17 cellular contexts compared by ENCODE assay signal in genomic region chr16:46591257-46591656, GRCh38. TPM values are rescaled to one million over a fixed set of nuclear protein-coding genes. Genes with fewer than 3 reads are reported as not detected.
A peak's percentile ranks its signal among the peaks of the same experiment; 100 is the strongest.
DNase-seq lines count a peak whose midpoint lies in the region; ATAC-seq, FAIRE-seq and TF ChIP-seq lines count a peak whose summit lies in the region.
"Had no signal": no experiment of that assay in that cellular context is flagged by ENCODE, and none has a peak within 500 bp of the region (broad histone marks: within the 10 kb centered on the region; RNA-seq: fewer than 3 reads in every experiment).

No MANE protein-coding gene starts in this region.

- TF ChIP-seq CTCF in HepG2 (CRISPR knock-in tag; IDR thresholded peaks at IDR 0.05) (no peak), right lobe of liver (IDR thresholded peaks at IDR 0.05) (no peak), K562 (IDR thresholded peaks at IDR 0.05 in 2 of 3, conservative IDR thresholded peaks at IDR 0.05 in 1 of 3; ENCODE audit: insufficient read depth in 2 of 3, low read depth in 1 of 3, low read length in 3 of 3) (no peak), endothelial cell (IDR thresholded peaks at IDR 0.05; ENCODE audit: unreplicated experiment) (no peak)

- POLR2A ChIA-PET in HepG2 (lab: Yijun Ruan, JAX) = no interaction called here
- POLR2A ChIA-PET in K562 (lab: Yijun Ruan, JAX) = no interaction called here

- intact Hi-C loops in HepG2 (cut with micrococcal nuclease; ENCODE audit: unreplicated experiment) = no loop called here
- intact Hi-C loops in right lobe of liver (cut with DNase I) = no loop called here
- intact Hi-C loops in K562 (cut with micrococcal nuclease) = no loop called here

- H3K27me3 ChIP-seq in HepG2 (ENCODE audit: control insufficient read depth in 1 of 2, insufficient read depth in 2 of 2, low read length in 2 of 2) (no peaks in the 10 kb centered on the region), right lobe of liver (no peaks in the 10 kb centered on the region), K562 (ENCODE audit: control insufficient read depth in 2 of 2, insufficient read depth in 2 of 2, low read length in 2 of 2) (no peaks in the 10 kb centered on the region)

- CTCF ChIA-PET in HepG2 (lab: Yijun Ruan, JAX; ENCODE audit: low intra/inter-chr PET ratio, low total read pairs) = no interaction called here
- CTCF ChIA-PET in K562 (lab: Yijun Ruan, JAX; ENCODE audit: low intra/inter-chr PET ratio) = no interaction called here

- in situ Hi-C loops in HepG2 (cut with HindIII; ENCODE audit: extremely low pct_ligation_motif_present, low pct_unique_long_range_greater_than_20kb) (no loop called here), K562 (cut with MboI) (no loop called here)

- WGBS in HepG2 (ENCODE audit: low lambda C conversion rate) = 98% methylated on average over 1 of the region's 1 CpG
- WGBS in right lobe of liver (ENCODE audit: insufficient coverage, low coverage, low lambda C conversion rate, missing lambda C conversion rate) = 83% methylated on average over 1 of the region's 1 CpG
- WGBS in K562 (ENCODE audit: insufficient coverage, low coverage, missing lambda C conversion rate) = no CpG with 5 or more reads among the region's 1 CpG

- no peaks in the 10 kb centered on the region for H3K27me3 Mint-ChIP-seq in natural killer cell treated with Interleukin-12 subunit alpha and Interleukin-12 subunit beta and Interleukin-15 and Interleukin-18, amount 100 ng/mL, for 72 hours
- no peaks in the 10 kb centered on the region for H3K27me3 Mint-ChIP-seq in endothelial cell (ENCODE audit: unreplicated experiment)
- H3K27me3 Mint-ChIP-seq: CD4-positive, alpha-beta memory T cell had no signal

- peaks cover 4 to 29% of the 10 kb centered on the region in 2 experiments; a peak in 4 of 5 replicates for H3K36me3 ChIP-seq in HepG2 (replicated peaks in 1 of 2; ENCODE audit: control insufficient read depth in 1 of 2, insufficient read depth in 2 of 2, low read length in 2 of 2)
- no peaks in the 10 kb centered on the region for H3K36me3 ChIP-seq in right lobe of liver
- H3K36me3 ChIP-seq in K562 (ENCODE audit: control insufficient read depth, insufficient read depth, low read length) = peaks cover 36% of the 10 kb centered on the region

- no peak overlapping the region for H3K4me2 ChIP-seq in HepG2 (ENCODE audit: low read depth, low read length)
- no peak overlapping the region for H3K4me2 ChIP-seq in K562 (ENCODE audit: insufficient read depth, low read length)

- H3K27ac Mint-ChIP-seq in natural killer cell treated with Interleukin-12 subunit alpha and Interleukin-12 subunit beta and Interleukin-15 and Interleukin-18, amount 100 ng/mL, for 72 hours = no peak overlapping the region
- no peak overlapping the region for H3K27ac Mint-ChIP-seq in endothelial cell (ENCODE audit: unreplicated experiment)
- H3K27ac Mint-ChIP-seq: CD4-positive, alpha-beta memory T cell; H9 had no signal

- TF ChIP-seq POLR2A in HepG2 (IDR thresholded peaks at IDR 0.05; ENCODE audit: insufficient read depth in 1 of 2, low read depth in 2 of 2, low read length in 2 of 2) = no peak
- TF ChIP-seq POLR2A in right lobe of liver (IDR thresholded peaks at IDR 0.05) = no peak
- no peak for TF ChIP-seq POLR2A in K562 (conservative IDR thresholded peaks at IDR 0.05)
- no peak for TF ChIP-seq POLR2A in erythroblast (IDR thresholded peaks at IDR 0.05; ENCODE audit: low read length)

- no peak overlapping the region for H3K9ac ChIP-seq in HepG2 (ENCODE audit: insufficient read depth, low read depth, low read length)
- H3K9ac ChIP-seq in K562 (ENCODE audit: insufficient read depth in 1 of 2, low read depth in 2 of 2, low read length in 2 of 2) = no peak overlapping the region
- H3K9ac ChIP-seq: GM23248 had no signal

- DNase-seq in HepG2 (ENCODE audit: low spot score) (no peak), right lobe of liver (no peak), K562 (ENCODE audit: extremely low read depth in 1 of 4, low spot score in 3 of 4) (no peak), erythroblast (lab: John Stamatoyannopoulos, UW) (peak; percentile 7 to 14), endothelial cell (ENCODE audit: low spot score) (no peak)
- no peak for DNase-seq in natural killer cell treated with Interleukin-12 subunit alpha and Interleukin-12 subunit beta and Interleukin-15 and Interleukin-18, amount 100 ng/mL, for 72 hours (ENCODE audit: low spot score)
- DNase-seq: 8988T; C1 segment of cervical spinal cord; CD4-positive, alpha-beta memory T cell; COR-L47; DMS153; DND-41; GM23248; H9 had no signal

- FAIRE-seq in HepG2 (lab: Jason Lieb, UNC) (no peak), K562 (lab: Jason Lieb, UNC) (peak; percentile 19)
- FAIRE-seq: GM12892 had no signal

- H3K9me3 Mint-ChIP-seq in natural killer cell treated with Interleukin-12 subunit alpha and Interleukin-12 subunit beta and Interleukin-15 and Interleukin-18, amount 100 ng/mL, for 72 hours = peaks cover 6% of the 10 kb centered on the region
- peaks cover under 1% of the 10 kb centered on the region for H3K9me3 Mint-ChIP-seq in endothelial cell (ENCODE audit: unreplicated experiment)

- H3K4me1 ChIP-seq in HepG2 (ENCODE audit: insufficient read depth, low read length) (no peaks in the 10 kb centered on the region), right lobe of liver (no peaks in the 10 kb centered on the region), K562 (replicated peaks in 1 of 2; ENCODE audit: control insufficient read depth in 2 of 2, insufficient read depth in 2 of 2, low read length in 2 of 2) (no peaks in the 10 kb centered on the region)

- no TSS peak for BruUV-seq in HepG2 (replicated peaks; lab: Mats Ljungman, UMichigan)
- no TSS peak for BruUV-seq in K562 (replicated peaks; lab: Mats Ljungman, UMichigan)

- ATAC-seq in HepG2 (no peak), right lobe of liver (no peak), K562 (no peak), GM21786 (IDR thresholded peaks at IDR 0.05; ENCODE audit: unreplicated experiment) (no peak)
- no peak for ATAC-seq in natural killer cell treated with Interleukin-12 subunit alpha and Interleukin-12 subunit beta and Interleukin-15 and Interleukin-18, amount 100 ng/mL, for 72 hours
- ATAC-seq: HCT116 had no signal

- H3K9me3 ChIP-seq in HepG2 (ENCODE audit: low read length) = peaks cover 9% of the 10 kb centered on the region
- H3K9me3 ChIP-seq in right lobe of liver = no peaks in the 10 kb centered on the region
- H3K9me3 ChIP-seq in K562 (replicated peaks; ENCODE audit: control insufficient read depth, insufficient read depth, low read depth, low read length) = no peaks in the 10 kb centered on the region

- no peak overlapping the region for H3K4me3 Mint-ChIP-seq in natural killer cell treated with Interleukin-12 subunit alpha and Interleukin-12 subunit beta and Interleukin-15 and Interleukin-18, amount 100 ng/mL, for 72 hours
- no peak overlapping the region for H3K4me3 Mint-ChIP-seq in endothelial cell (ENCODE audit: unreplicated experiment)
- H3K4me3 Mint-ChIP-seq: CD4-positive, alpha-beta memory T cell; H9 had no signal

- no peaks in the 10 kb centered on the region for H3K9me1 ChIP-seq in K562 (ENCODE audit: control insufficient read depth, insufficient read depth, low read length)

- H4K20me1 ChIP-seq in HepG2 (ENCODE audit: insufficient read depth, low read length) (no peaks in the 10 kb centered on the region), K562 (replicated peaks; ENCODE audit: control insufficient read depth, insufficient read depth, low read length) (no peaks in the 10 kb centered on the region)

- no peak overlapping the region for H2AFZ ChIP-seq in HepG2 (ENCODE audit: low read length)
- no peak overlapping the region for H2AFZ ChIP-seq in K562 (ENCODE audit: low read depth, low read length)
- H2AFZ ChIP-seq: GM23248 had no signal

- no peaks in the 10 kb centered on the region for H3K4me1 Mint-ChIP-seq in natural killer cell treated with Interleukin-12 subunit alpha and Interleukin-12 subunit beta and Interleukin-15 and Interleukin-18, amount 100 ng/mL, for 72 hours (ENCODE audit: low read depth in 2 of 2)
- H3K4me1 Mint-ChIP-seq in endothelial cell (ENCODE audit: unreplicated experiment) = no peaks in the 10 kb centered on the region
- H3K4me1 Mint-ChIP-seq: CD4-positive, alpha-beta memory T cell; H9 had no signal

- TF ChIP-seq EP300 in HepG2 (IDR thresholded peaks at IDR 0.05; ENCODE audit: low read depth in 2 of 2, low read length in 2 of 2) (no peak), HepG2 (CRISPR knock-in tag; IDR thresholded peaks at IDR 0.05; ENCODE audit: borderline replicate concordance) (no peak), K562 (IDR thresholded peaks at IDR 0.05; ENCODE audit: low read length) (no peak)

- peaks cover 9% of the 10 kb centered on the region for H3K79me2 ChIP-seq in HepG2 (ENCODE audit: insufficient read depth, low read length)
- H3K79me2 ChIP-seq in K562 (ENCODE audit: control insufficient read depth, insufficient read depth, low read length) = peaks cover 24% of the 10 kb centered on the region

- H3K27ac ChIP-seq in HepG2 (ENCODE audit: extremely low read length, insufficient read depth, low read length) (no peak overlapping the region), right lobe of liver (no peak overlapping the region), K562 (ENCODE audit: extremely low read depth, low read depth, low read length) (no peak overlapping the region)
- H3K27ac ChIP-seq: GM23248 had no signal

- H3K4me3 ChIP-seq in HepG2 (replicated peaks in 1 of 3; ENCODE audit: insufficient read depth in 1 of 3, low read depth in 2 of 3, low read length in 3 of 3) (no peak overlapping the region), right lobe of liver (no peak overlapping the region), K562 (no peak overlapping the region)
- H3K4me3 ChIP-seq: GM23248 had no signal

- H3K36me3 Mint-ChIP-seq in natural killer cell treated with Interleukin-12 subunit alpha and Interleukin-12 subunit beta and Interleukin-15 and Interleukin-18, amount 100 ng/mL, for 72 hours = peaks cover 38% of the 10 kb centered on the region
- H3K36me3 Mint-ChIP-seq in endothelial cell (ENCODE audit: low read depth, unreplicated experiment) = peaks cover 9% of the 10 kb centered on the region

- TF ChIP-seq RAD21 in HepG2 (CRISPR knock-in tag; IDR thresholded peaks at IDR 0.05) = no peak
- no peak for TF ChIP-seq RAD21 in K562 (CRISPR knock-in tag; conservative IDR thresholded peaks at IDR 0.05 in 1 of 2, IDR thresholded peaks at IDR 0.05 in 1 of 2)

RNA-seq across cellular contexts. Expression of gene SHCBP1, which starts 29.9 kb away (rescaled TPM):
- total RNA-seq in HepG2 (2016; rRNA removed; fragmentation: Illumina TruSeq; extraction: Trizol) (33.0 and 48.9 TPM in 2 replicates), right lobe of liver (under 1 TPM in 5 of 6 experiments, not detected in 1; 0.18 to 0.93 (median 0.66) TPM), K562 (2014; rRNA removed) (15.6 and 19.7 TPM in 2 replicates), K562 (2014; rRNA removed; fragmentation: Illumina TruSeq; extraction: Trizol) (22.3 and 22.4 TPM in 2 replicates), K562 (2015; rRNA removed; fragmentation: Illumina TruSeq; extraction: Trizol) (15.8 and 16.9 TPM in 2 replicates), K562 (2021) (18.0 and 18.2 TPM in 2 replicates), endothelial cell (ENCODE audit: unreplicated experiment) (5.4 TPM)
- 5.0 and 6.1 TPM in 2 replicates for total RNA-seq in HepG2 (2016; cell fraction: cytosol; rRNA removed; fragmentation: Illumina TruSeq; extraction: Trizol; ENCODE audit: low read depth)
- 32.4 and 47.2 TPM in 2 replicates for total RNA-seq in HepG2 (2016; cell fraction: insoluble cytoplasmic fraction; rRNA removed; fragmentation: Illumina TruSeq; extraction: Trizol)
- total RNA-seq in HepG2 (2016; cell fraction: membrane; rRNA removed; fragmentation: Illumina TruSeq; extraction: Trizol) = 10.4 and 12.6 TPM in 2 replicates
- 27.5 and 30.0 TPM in 2 replicates for total RNA-seq in HepG2 (2016; cell fraction: nucleus; rRNA removed; fragmentation: Illumina TruSeq; extraction: Trizol)
- polyA plus RNA-seq in HepG2 (2011; rRNA removed) (8.2 and 15.7 TPM in 2 replicates), K562 (2011; rRNA removed) (21.3 and 29.6 TPM in 2 replicates), K562 (2014; fragmentation: Illumina TruSeq; extraction: Trizol) (18.0 and 21.0 TPM in 2 replicates), K562 (2014; fragmentation: Nextera tagmentation; extraction: Ambion mirVana) (1 to 10 TPM; 6.2 to 6.8 TPM), K562 (2014; rRNA removed) (20.6 and 21.1 TPM in 2 replicates)
- polyA plus RNA-seq in HepG2 (2011; cell fraction: cytosol; rRNA removed) = 6.5 and 7.0 TPM in 2 replicates
- polyA plus RNA-seq in HepG2 (2011; cell fraction: nucleus; rRNA removed) = 6.7 and 7.0 TPM in 2 replicates
- polyA plus RNA-seq in HepG2 (2012) = 5.5 and 12.5 TPM in 2 replicates
- 8.0 and 8.7 TPM in 2 replicates for polyA plus RNA-seq in HepG2 (2016; cell fraction: cytosol; fragmentation: Illumina TruSeq; extraction: Trizol; ENCODE audit: low read depth)
- 46.5 and 49.0 TPM in 2 replicates for polyA plus RNA-seq in HepG2 (2016; cell fraction: insoluble cytoplasmic fraction; fragmentation: Illumina TruSeq; extraction: Trizol; ENCODE audit: low read depth)
- polyA plus RNA-seq in HepG2 (2016; cell fraction: membrane; fragmentation: Illumina TruSeq; extraction: Trizol; ENCODE audit: low read depth) = 11.0 and 11.6 TPM in 2 replicates
- 29.0 and 34.9 TPM in 2 replicates for polyA plus RNA-seq in HepG2 (2016; cell fraction: nucleus; fragmentation: Illumina TruSeq; extraction: Trizol; ENCODE audit: insufficient read depth, low read depth)
- 16.5 and 44.1 TPM in 2 replicates for polyA minus RNA-seq in HepG2 (2011; rRNA and poly(A)+ RNA removed; ENCODE audit: low replicate concordance)
- polyA minus RNA-seq in HepG2 (2011; cell fraction: cytosol; rRNA and poly(A)+ RNA removed) = 10.4 and 13.5 TPM in 2 replicates
- 16.2 and 22.8 TPM in 2 replicates for polyA minus RNA-seq in HepG2 (2011; cell fraction: nucleus; rRNA and poly(A)+ RNA removed)
- 57.4 and 121 TPM in 2 replicates for total RNA-seq in K562 (2011; cell fraction: chromatin; rRNA removed; ENCODE audit: low replicate concordance)
- 24.3 and 35.9 TPM in 2 replicates for total RNA-seq in K562 (2011; cell fraction: nucleolus; rRNA removed)
- total RNA-seq in K562 (2011; cell fraction: nucleoplasm; rRNA removed) = 43.2 and 49.7 TPM in 2 replicates
- 6.6 and 16.0 TPM in 2 replicates for polyA plus RNA-seq in K562 (2011; cell fraction: cytosol; rRNA removed)
- 13.6 and 19.8 TPM in 2 replicates for polyA plus RNA-seq in K562 (2011; cell fraction: nucleus; rRNA removed)
- polyA plus RNA-seq in K562 (2012) = 13.7 and 23.1 TPM in 2 replicates
- 47.5 and 52.1 TPM in 2 replicates for polyA minus RNA-seq in K562 (2011; rRNA and poly(A)+ RNA removed)
- polyA minus RNA-seq in K562 (2011; cell fraction: cytosol; rRNA and poly(A)+ RNA removed) = 14.6 and 15.5 TPM in 2 replicates
- 24.6 and 42.8 TPM in 2 replicates for polyA minus RNA-seq in K562 (2011; cell fraction: nucleus; rRNA and poly(A)+ RNA removed)
- 10 to 100 TPM; 32.9 to 54.6 TPM for total RNA-seq in natural killer cell treated with Interleukin-12 subunit alpha and Interleukin-12 subunit beta and Interleukin-15 and Interleukin-18, amount 100 ng/mL, for 72 hours

Comparison
In these comparisons a context has a peak if more than half of its experiments do, and no peak if none do; other contexts are left out.
1. DNase-seq: peak in erythroblast (2 of 2); none in HepG2 (single experiment), right lobe of liver (0 of 3), K562 (0 of 4), natural killer cell treated with Interleukin-12 subunit alpha and Interleukin-12 subunit beta and Interleukin-15 and Interleukin-18, amount 100 ng/mL, for 72 hours (single experiment) and endothelial cell (single experiment).
2. Of the 241 proteins assayed by ChIP-seq in both HepG2 and K562: peak only in HepG2: none; only in K562: MAFG; in both: MAFF and MAFK; in neither: 238.